In the genomic region with DNA sequence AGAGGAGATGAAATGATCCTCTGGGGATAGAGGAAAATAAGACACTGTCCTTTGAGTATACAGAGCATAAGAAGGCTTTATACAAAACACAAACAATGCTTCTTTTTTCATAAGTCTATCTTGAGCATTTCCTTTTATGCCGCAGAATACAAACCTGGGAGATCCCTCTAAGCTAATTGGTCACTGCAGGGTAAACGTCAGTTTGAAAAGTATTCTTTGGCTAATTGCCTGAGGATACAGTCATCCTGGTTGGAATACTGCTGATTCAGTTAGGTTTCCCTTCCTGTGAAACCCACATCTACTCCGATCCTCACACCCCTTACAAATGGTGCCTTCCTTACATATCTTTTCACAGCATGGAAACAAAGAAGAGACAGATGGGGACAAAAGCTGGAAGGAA, we compare ENCODE assay signal across 17 cellular contexts. TPM values are rescaled to one million over a fixed set of nuclear protein-coding genes. Genes with fewer than 3 reads are reported as not detected.
DNase-seq lines count a peak whose midpoint lies in the region; ATAC-seq and TF ChIP-seq lines count a peak whose summit lies in the region.
"Had no signal": no experiment of that assay in that cellular context is flagged by ENCODE, and none has a peak within 500 bp of the region (broad histone marks: within the 10 kb centered on the region; RNA-seq: fewer than 3 reads in every experiment).

No MANE protein-coding gene starts in this region.

- DNase-seq in EL (peak; percentile 93), PC-3 (peak; percentile 62), dedifferentiated amniotic fluid mesenchymal stem cell (ENCODE audit: extremely low spot score) (peak; percentile 65), osteoblast (ENCODE audit: insufficient read length, low spot score, missing footprints) (peak; percentile 95), NCI-H446 treated with DMSO at 0.1 percent for 48 hours (lab: John Stamatoyannopoulos, UW) (no peak), dermis blood vessel endothelial cell (no peak)
- no peak for DNase-seq in NK-92 treated with Interleukin-12 subunit alpha and Interleukin-12 subunit beta, amount 100 ng/mL, for 24 hours (lab: John Stamatoyannopoulos, UW)
- DNase-seq: activated CD4-positive, alpha-beta T cell treated with anti-CD3 and anti-CD28 coated beads, Interleukin-2, amount 50 U/mL, for 1 hour; activated T-cell treated with anti-CD3 and anti-CD28 coated beads, Interleukin-2, amount 50 U/mL, for 48 hours; effector CD8-positive, alpha-beta T cell; heart left ventricle; left ventricle myocardium superior; natural killer cell; NCI-H1092; NCI-H2227 treated with DMSO at 0.1 percent for 48 hours; right cardiac atrium had no signal

- no peaks in the 10 kb centered on the region for H3F3A ChIP-seq in PC-3 (ENCODE audit: low read length, unreplicated experiment)

- H3K4me3 ChIP-seq in PC-3 (ENCODE audit: low read length) (no peak overlapping the region), osteoblast (ENCODE audit: insufficient read depth, low read length) (peak overlapping the region; percentile 27)
- H3K4me3 ChIP-seq: heart left ventricle had no signal

- CTCF ChIA-PET in PC-3 (lab: Charles Lee), result no interaction called here

- H3K9me3 ChIP-seq in PC-3 (ENCODE audit: low read length) (no peaks in the 10 kb centered on the region), osteoblast (ENCODE audit: low read depth, low read length) (no peaks in the 10 kb centered on the region)
- H3K9me3 ChIP-seq: heart left ventricle had no signal

- H3K9me2 ChIP-seq in PC-3 (replicated peaks; ENCODE audit: low read length), result no peaks in the 10 kb centered on the region

- TF ChIP-seq CTCF in PC-3 (conservative IDR thresholded peaks at IDR 0.05; ENCODE audit: low read depth, low read length) (no peak), osteoblast (IDR thresholded peaks at IDR 0.05; ENCODE audit: extremely low read depth, low read depth, low read length) (no peak)

- H3K79me2 ChIP-seq in PC-3 (ENCODE audit: low read length) (peaks cover 5% of the 10 kb centered on the region; the same call in 1 of the 2 replicates), osteoblast (ENCODE audit: insufficient read depth, low read length) (peaks cover 96% of the 10 kb centered on the region)

- H3K4me2 ChIP-seq in PC-3 (ENCODE audit: low read length) (0 out of 2 replicates have a peak overlapping the region, but pooled peaks have one; percentile 2), osteoblast (ENCODE audit: insufficient read depth, low read length) (peak overlapping the region; percentile 97)

- H3K36me3 ChIP-seq in PC-3 (ENCODE audit: low read depth, low read length) (no peaks in the 10 kb centered on the region), osteoblast (ENCODE audit: insufficient read depth, low read length) (peaks cover 84% of the 10 kb centered on the region)
- H3K36me3 ChIP-seq: heart left ventricle had no signal

- H3K27me3 ChIP-seq in PC-3 (ENCODE audit: low read length) (no peaks in the 10 kb centered on the region), osteoblast (ENCODE audit: insufficient read depth, low read length) (no peaks in the 10 kb centered on the region)

- intact Hi-C loops in PC-3 (cut with micrococcal nuclease), result no loop called here

- no TSS peak for BruUV-seq in PC-3 (replicated peaks; lab: Mats Ljungman, UMichigan)

- peaks cover 5% of the 10 kb centered on the region; the same call in 1 of the 2 replicates for H3K4me1 ChIP-seq in PC-3 (ENCODE audit: insufficient read depth, low read length)
- peaks cover 43% of the 10 kb centered on the region for H3K4me1 ChIP-seq in osteoblast (ENCODE audit: insufficient read depth, low read length)

- no peak overlapping the region for H3K9ac ChIP-seq in PC-3 (ENCODE audit: low read length)

- no peak overlapping the region for H2AFZ ChIP-seq in PC-3 (ENCODE audit: low read length)
- no peak overlapping the region for H2AFZ ChIP-seq in osteoblast (ENCODE audit: low read length)

- ATAC-seq in PC-3, result peak; percentile 37; the same call in 1 of the 2 replicates
- no peak for ATAC-seq in HG02571 (IDR thresholded peaks at IDR 0.05; ENCODE audit: unreplicated experiment)
- ATAC-seq: heart left ventricle, left ventricle myocardium superior, natural killer cell, right cardiac atrium had no signal

- no peak overlapping the region for H3K27ac ChIP-seq in PC-3 (ENCODE audit: low read length)
- peak overlapping the region; percentile 92 for H3K27ac ChIP-seq in osteoblast (ENCODE audit: low read depth, low read length)
- H3K27ac ChIP-seq: heart left ventricle had no signal

- H4K20me1 ChIP-seq in PC-3 (ENCODE audit: low read length) (no peaks in the 10 kb centered on the region), osteoblast (ENCODE audit: insufficient read depth, low read length) (no peaks in the 10 kb centered on the region)

- POLR2A ChIA-PET in PC-3 (lab: Charles Lee; ENCODE audit: unreplicated experiment), result no interaction called here

RNA-seq across cellular contexts. Expression of a gene that starts 10.6 kb away (rescaled TPM):
- 21.8 and 28.5 TPM in 2 replicates for total RNA-seq in PC-3 (2014; rRNA removed)
- 116 and 145 TPM in 2 replicates for total RNA-seq in osteoblast
- 2.0 and 2.6 TPM in 2 replicates for total RNA-seq in dermis blood vessel endothelial cell
- total RNA-seq: natural killer cell had no signal

Comparison
In these comparisons a context has a peak if more than half of its experiments do, and no peak if none do; other contexts are left out.
1. DNase-seq: peak in EL (single experiment), PC-3 (single experiment), dedifferentiated amniotic fluid mesenchymal stem cell (single experiment) and osteoblast (single experiment); none in NCI-H446 treated with DMSO at 0.1 percent for 48 hours (single experiment), NK-92 treated with Interleukin-12 subunit alpha and Interleukin-12 subunit beta, amount 100 ng/mL, for 24 hours (single experiment) and dermis blood vessel endothelial cell (single experiment).